In the genomic region with DNA sequence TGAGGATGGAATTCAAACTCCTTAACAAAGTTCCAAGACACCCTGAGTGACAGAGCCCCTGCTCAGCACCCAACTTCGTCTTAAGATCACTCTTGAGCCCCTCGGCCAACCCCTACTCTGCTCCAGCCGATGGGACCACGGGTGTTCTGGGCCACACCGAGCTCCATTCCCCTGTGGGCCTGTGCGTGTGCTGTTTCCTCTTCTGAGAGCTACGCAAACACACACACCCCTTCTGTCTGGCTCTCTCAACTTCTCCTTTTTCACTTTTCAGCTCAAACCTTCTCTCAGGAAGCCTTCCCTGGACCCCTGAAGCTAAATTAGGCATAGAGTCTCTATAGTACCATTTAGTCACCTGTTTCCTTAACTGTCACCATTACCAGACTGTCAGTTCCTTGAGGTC, we compare ENCODE assay signal across 11 cellular contexts. TPM values are rescaled to one million over a fixed set of nuclear protein-coding genes. Genes with fewer than 3 reads are reported as not detected.
DNase-seq lines count a peak whose midpoint lies in the region; ATAC-seq and TF ChIP-seq lines count a peak whose summit lies in the region.
"Had no signal": no experiment of that assay in that cellular context is flagged by ENCODE, and none has a peak within 500 bp of the region (broad histone marks: within the 10 kb centered on the region; RNA-seq: fewer than 3 reads in every experiment).

No MANE protein-coding gene starts in this region.

- ATAC-seq in GM21737 (IDR thresholded peaks at IDR 0.05; ENCODE audit: unreplicated experiment) = no peak
- ATAC-seq in HG03175 (IDR thresholded peaks at IDR 0.05; ENCODE audit: unreplicated experiment) = no peak

- DNase-seq in NOMO-1 treated with dmso at 0.1 percent for 144 hours (lab: John Stamatoyannopoulos, UW; ENCODE audit: unreplicated experiment) (peak; percentile 35), esophagus squamous epithelium (lab: John Stamatoyannopoulos, UW) (no peak), progenitor cell of endocrine pancreas (ENCODE audit: low spot score, unreplicated experiment) (no peak), NCI-H1417 (lab: John Stamatoyannopoulos, UW) (no peak)
- DNase-seq in stimulated activated naive CD4-positive, alpha-beta T cell treated with Interleukin-2 at 50 U/mL for 16 hours (lab: John Stamatoyannopoulos, UW) = no peak
- DNase-seq: activated naive CD4-positive, alpha-beta T cell treated with anti-CD3 and anti-CD28 coated beads for 36 hours; Calu3 had no signal

- H3K4me1 Mint-ChIP-seq in progenitor cell of endocrine pancreas (ENCODE audit: low read depth) = peaks cover 39% of the 10 kb centered on the region

- no peaks in the 10 kb centered on the region for H3K27me3 ChIP-seq in BLaER1 treated with 17β-estradiol and CSF1 and Interleukin-3, amounts not matched to agents 10 nM and 100 nM
- H3K27me3 ChIP-seq in esophagus squamous epithelium = peaks cover 0 to 3% (median 0%) of the 10 kb centered on the region in 4 donors

- H3K9ac ChIP-seq in BLaER1 treated with 17β-estradiol and CSF1 and Interleukin-3, amounts not matched to agents 10 nM and 100 nM = no peak overlapping the region; a peak in 1 of 22 replicates

- TF ChIP-seq CTCF in esophagus squamous epithelium (IDR thresholded peaks at IDR 0.05) (no peak), progenitor cell of endocrine pancreas (IDR thresholded peaks at IDR 0.05; ENCODE audit: unreplicated experiment) (no peak)

- no peak for TF ChIP-seq POLR2A in esophagus squamous epithelium (IDR thresholded peaks at IDR 0.05)

- no peaks in the 10 kb centered on the region for H3K9me3 Mint-ChIP-seq in progenitor cell of endocrine pancreas (ENCODE audit: low read depth)
- H3K9me3 Mint-ChIP-seq: activated naive CD4-positive, alpha-beta T cell treated with anti-CD3 and anti-CD28 coated beads for 36 hours had no signal

- H3K27ac Mint-ChIP-seq in progenitor cell of endocrine pancreas = peak overlapping the region; percentile 63
- H3K27ac Mint-ChIP-seq: activated naive CD4-positive, alpha-beta T cell treated with anti-CD3 and anti-CD28 coated beads for 36 hours had no signal

- H3K4me3 Mint-ChIP-seq in progenitor cell of endocrine pancreas (ENCODE audit: low read depth) = peak overlapping the region; percentile 4
- H3K4me3 Mint-ChIP-seq: activated naive CD4-positive, alpha-beta T cell treated with anti-CD3 and anti-CD28 coated beads for 36 hours had no signal

- 60 to 66% methylated on average over 7 of the region's 7 CpGs for WGBS in esophagus squamous epithelium, 2 donors

- H3K36me3 ChIP-seq in BLaER1 treated with 17β-estradiol and CSF1 and Interleukin-3, amounts not matched to agents 10 nM and 100 nM = no peaks in the 10 kb centered on the region
- peaks cover 0 to 19% (median under 1%) of the 10 kb centered on the region in 3 donors for H3K36me3 ChIP-seq in esophagus squamous epithelium

- no peaks in the 10 kb centered on the region for H3K27me3 Mint-ChIP-seq in progenitor cell of endocrine pancreas

- intact Hi-C loops in esophagus squamous epithelium (cut with DNase I) = loop anchor here (5.0 kb wide), 1 partner anchor 361 kb away; no protein-coding TSS in a partner anchor

- no peaks in the 10 kb centered on the region for H3K36me3 Mint-ChIP-seq in progenitor cell of endocrine pancreas (ENCODE audit: insufficient read depth)

- H3K27ac ChIP-seq in BLaER1 treated with 17β-estradiol and CSF1 and Interleukin-3, amounts not matched to agents 10 nM and 100 nM = no peak overlapping the region
- H3K27ac ChIP-seq in esophagus squamous epithelium = peak overlapping the region; percentile 46 to 88 (median 72)

- no peaks in the 10 kb centered on the region for H3K9me3 ChIP-seq in BLaER1 treated with 17β-estradiol and CSF1 and Interleukin-3, amounts not matched to agents 10 nM and 100 nM (replicated peaks in 1 of 11)
- no peaks in the 10 kb centered on the region for H3K9me3 ChIP-seq in esophagus squamous epithelium

- peaks cover 0 to 38% (median 0%) of the 10 kb centered on the region in 11 experiments; a peak in 5 of 22 replicates for H4K20me1 ChIP-seq in BLaER1 treated with 17β-estradiol and CSF1 and Interleukin-3, amounts not matched to agents 10 nM and 100 nM

- H3K4me3 ChIP-seq in BLaER1 treated with 17β-estradiol and CSF1 and Interleukin-3, amounts not matched to agents 10 nM and 100 nM = no peak overlapping the region
- H3K4me3 ChIP-seq in esophagus squamous epithelium = peak overlapping the region in 2 of 4 donors; percentile 30 to 38

- H3K4me1 ChIP-seq in BLaER1 treated with 17β-estradiol and CSF1 and Interleukin-3, amounts not matched to agents 10 nM and 100 nM = peaks cover 6 to 30% (median 18%) of the 10 kb centered on the region in 10 experiments; a peak in 16 of 20 replicates
- H3K4me1 ChIP-seq in esophagus squamous epithelium = peaks cover 17 to 57% (median 41%) of the 10 kb centered on the region in 3 donors

- H3K4me2 ChIP-seq in BLaER1 treated with 17β-estradiol and CSF1 and Interleukin-3, amounts not matched to agents 10 nM and 100 nM = peak overlapping the region in 9 of 11 experiments; percentile 4 to 59 (median 39); a peak in 14 of 22 replicates

RNA-seq across cellular contexts. Expression of gene NNMT, which starts 37.5 kb away (rescaled TPM):
- total RNA-seq in esophagus squamous epithelium (100 to 1,000 TPM in 1 of 4 donors, 10 to 100 TPM in 2, 1 to 10 TPM in 1; 4.1 to 142 (median 56.8) TPM), progenitor cell of endocrine pancreas (2.4 and 2.8 TPM in 2 replicates)
- total RNA-seq: activated naive CD4-positive, alpha-beta T cell treated with anti-CD3 and anti-CD28 coated beads for 36 hours; T-helper 2 cell treated with Interferon-gamma antibody and Interleukin-4, amounts not matched to agents 100 ng/mL and 5 ng/mL, for 36 hours had no signal

Comparison
In these comparisons a context has a peak if more than half of its experiments do, and no peak if none do; other contexts are left out.
1. H3K27ac ChIP-seq: peak in esophagus squamous epithelium (4 of 4); none in BLaER1 treated with 17β-estradiol and CSF1 and Interleukin-3, amounts not matched to agents 10 nM and 100 nM (0 of 11).